Comparison of ENCODE assay signal across 29 cellular contexts in genomic region chr4:107855723-107856122, GRCh38. TPM values are rescaled to one million over a fixed set of nuclear protein-coding genes. Genes with fewer than 3 reads are reported as not detected.
"Had no signal": no experiment of that assay in that cellular context is flagged by ENCODE, and none has a peak within 500 bp of the region (broad histone marks: within the 10 kb centered on the region; RNA-seq: fewer than 3 reads in every experiment).

No MANE protein-coding gene starts in this region.

- H3K27ac Mint-ChIP-seq: activated B cell treated with CpG ODN at 0.5 μM for 24 hours; activated CD8-positive, alpha-beta T cell treated with anti-CD3 and anti-CD28 coated beads for 36 hours; activated naive CD4-positive, alpha-beta T cell treated with anti-CD3 and anti-CD28 coated beads, Interleukin-2, amount 50 U/mL, for 24 hours; activated naive CD8-positive, alpha-beta T cell treated with anti-CD3 and anti-CD28 coated beads, Interleukin-2, amount 50 U/mL, for 24 hours; activated T-helper 2 cell treated with anti-CD3 and anti-CD28 coated beads, Interferon-gamma antibody, Interleukin-2, Interleukin-4, amounts not matched to agents 10 μg/mL and 5 μg/mL and 100 μg/mL, durations not matched to agents 14 hours and 24 hours and 36 hours; immature natural killer cell; naive thymus-derived CD4-positive, alpha-beta T cell; stimulated activated naive B cell treated with anti-CD40 and anti-IgM and Interleukin-4, amounts not matched to agents 10 μg/mL and 1 μg/mL and 100 μg/mL, for 72 hours had no signal

- H3K36me3 ChIP-seq: breast epithelium, right lobe of liver, upper lobe of right lung had no signal

- H3K27me3 ChIP-seq: breast epithelium, esophagus squamous epithelium, right lobe of liver, suprapubic skin, tibial artery, upper lobe of right lung had no signal

- FAIRE-seq: colon, frontal cortex had no signal

- H3K4me1 Mint-ChIP-seq: activated B cell treated with CpG ODN at 0.5 μM for 24 hours; activated naive CD4-positive, alpha-beta T cell treated with anti-CD3 and anti-CD28 coated beads, Interleukin-2, amount 50 U/mL, for 24 hours; activated naive CD8-positive, alpha-beta T cell treated with anti-CD3 and anti-CD28 coated beads, Interleukin-2, amount 50 U/mL, for 24 hours; central memory CD8-positive, alpha-beta T cell; immature natural killer cell; stimulated activated naive B cell treated with anti-CD40 and anti-IgM and Interleukin-4, amounts not matched to agents 10 μg/mL and 1 μg/mL and 100 μg/mL, for 72 hours had no signal

- ATAC-seq: activated CD8-positive, alpha-beta T cell treated with anti-CD3 and anti-CD28 coated beads for 36 hours; activated naive CD8-positive, alpha-beta T cell treated with anti-CD3 and anti-CD28 coated beads, Interleukin-2, amount 50 U/mL, for 24 hours; activated T-cell treated with anti-CD3 and anti-CD28 coated beads, Interleukin-2, amount 50 U/mL, for 4 hours; left lobe of liver; naive thymus-derived CD4-positive, alpha-beta T cell; right lobe of liver; stimulated activated naive B cell treated with anti-CD40 and anti-IgM and Interleukin-4, amounts not matched to agents 10 μg/mL and 1 μg/mL and 100 μg/mL, for 72 hours; upper lobe of right lung had no signal

- H3K9me3 ChIP-seq: breast epithelium, esophagus squamous epithelium, right lobe of liver, suprapubic skin, tibial artery, upper lobe of right lung had no signal

- DNase-seq: activated B cell treated with CpG ODN at 0.5 μM for 24 hours; activated CD4-positive, alpha-beta T cell treated with anti-CD3 and anti-CD28 coated beads, Interleukin-2, amount 50 U/mL, for 1 hour; activated CD8-positive, alpha-beta T cell treated with anti-CD3 and anti-CD28 coated beads for 36 hours; activated naive CD8-positive, alpha-beta T cell treated with anti-CD3 and anti-CD28 coated beads, Interleukin-2, amount 50 U/mL, for 24 hours; activated T-cell treated with anti-CD3 and anti-CD28 coated beads, Interleukin-2, amount 50 U/mL, for 4 hours; dermis blood vessel endothelial cell; effector CD4-positive, alpha-beta T cell; esophagus squamous epithelium; glutamatergic neuron; hypothalamus; immature natural killer cell; midbrain; naive thymus-derived CD4-positive, alpha-beta T cell; right lobe of liver; small intestine; stimulated activated CD4-positive, alpha-beta T cell treated with anti-CD3 and anti-CD28 coated beads, Interleukin-15, amount 100 ng/mL, for 24 hours; stimulated activated CD4-positive, alpha-beta T cell treated with anti-CD3 and anti-CD28 coated beads, Interleukin-2, amount 100 ng/mL, for 24 hours; stimulated activated naive B cell treated with anti-CD40 and anti-IgM and Interleukin-4, amounts not matched to agents 10 μg/mL and 1 μg/mL and 100 μg/mL, for 72 hours; T-helper 2 cell; tibial artery; upper lobe of right lung had no signal

- H3K27ac ChIP-seq: breast epithelium, esophagus squamous epithelium, right lobe of liver, suprapubic skin, tibial artery, upper lobe of right lung had no signal

- H3K36me3 Mint-ChIP-seq: activated naive CD4-positive, alpha-beta T cell treated with anti-CD3 and anti-CD28 coated beads, Interleukin-2, amount 50 U/mL, for 24 hours; immature natural killer cell; stimulated activated naive B cell treated with anti-CD40 and anti-IgM and Interleukin-4, amounts not matched to agents 10 μg/mL and 1 μg/mL and 100 μg/mL, for 72 hours had no signal

- H3K4me3 ChIP-seq: breast epithelium, esophagus squamous epithelium, right lobe of liver, suprapubic skin, tibial artery, upper lobe of right lung had no signal

- H3K4me3 Mint-ChIP-seq: activated B cell treated with CpG ODN at 0.5 μM for 24 hours; activated CD8-positive, alpha-beta T cell treated with anti-CD3 and anti-CD28 coated beads for 36 hours; activated naive CD4-positive, alpha-beta T cell treated with anti-CD3 and anti-CD28 coated beads, Interleukin-2, amount 50 U/mL, for 24 hours; activated naive CD8-positive, alpha-beta T cell treated with anti-CD3 and anti-CD28 coated beads, Interleukin-2, amount 50 U/mL, for 24 hours; activated T-cell treated with anti-CD3 and anti-CD28 coated beads, Interleukin-2, amount 50 U/mL, for 4 hours; central memory CD8-positive, alpha-beta T cell; immature natural killer cell; naive thymus-derived CD4-positive, alpha-beta T cell; stimulated activated naive B cell treated with anti-CD40 and anti-IgM and Interleukin-4, amounts not matched to agents 10 μg/mL and 1 μg/mL and 100 μg/mL, for 72 hours had no signal

- H3K4me1 ChIP-seq: breast epithelium, right lobe of liver had no signal

- H3K9me3 Mint-ChIP-seq: activated B cell treated with CpG ODN at 0.5 μM for 24 hours; activated CD8-positive, alpha-beta T cell treated with anti-CD3 and anti-CD28 coated beads for 36 hours; activated naive CD4-positive, alpha-beta T cell treated with anti-CD3 and anti-CD28 coated beads, Interleukin-2, amount 50 U/mL, for 24 hours; activated naive CD8-positive, alpha-beta T cell treated with anti-CD3 and anti-CD28 coated beads, Interleukin-2, amount 50 U/mL, for 24 hours; activated T-cell treated with anti-CD3 and anti-CD28 coated beads, Interleukin-2, amount 50 U/mL, for 4 hours; activated T-helper 2 cell treated with anti-CD3 and anti-CD28 coated beads, Interferon-gamma antibody, Interleukin-2, Interleukin-4, amounts not matched to agents 10 μg/mL and 5 μg/mL and 100 μg/mL, durations not matched to agents 14 hours and 24 hours and 36 hours; central memory CD8-positive, alpha-beta T cell; immature natural killer cell; stimulated activated naive B cell treated with anti-CD40 and anti-IgM and Interleukin-4, amounts not matched to agents 10 μg/mL and 1 μg/mL and 100 μg/mL, for 72 hours had no signal

RNA-seq across cellular contexts. Expression of gene SGMS2, which starts 31.0 kb away (rescaled TPM):
- total RNA-seq: activated B cell treated with CpG ODN at 0.5 μM for 24 hours had no signal
- polyA plus RNA-seq: naive thymus-derived CD4-positive, alpha-beta T cell had no signal
